Comparison of ENCODE assay signal across 8 cellular contexts in genomic region chr1:54885237-54885679, GRCh38. TPM values are rescaled to one million over a fixed set of nuclear protein-coding genes. Genes with fewer than 3 reads are reported as not detected.
DNase-seq lines count a peak whose midpoint lies in the region; ATAC-seq and TF ChIP-seq lines count a peak whose summit lies in the region.

No MANE protein-coding gene starts in this region.

- peak overlapping the region; percentile 62; the same call in 1 of the 2 replicates for H3K4me2 ChIP-seq in MM.1S (ENCODE audit: low read depth, low read length)

- H3K27me3 Mint-ChIP-seq in CD4-positive, alpha-beta memory T cell, result peaks cover 4 to 9% of the 10 kb centered on the region in 2 donors
- no peaks in the 10 kb centered on the region for H3K27me3 Mint-ChIP-seq in chondrocyte (ENCODE audit: low read depth)

- ATAC-seq in HG03442 (IDR thresholded peaks at IDR 0.05; ENCODE audit: unreplicated experiment), result no peak

- H3K4me1 ChIP-seq in CD4-positive, alpha-beta memory T cell (ENCODE audit: insufficient read depth, low read length), result peaks cover 22% of the 10 kb centered on the region
- H3K4me1 ChIP-seq in MM.1S (ENCODE audit: low read length) (peaks cover 7% of the 10 kb centered on the region; the same call in 1 of the 2 replicates), mucosa of stomach (ENCODE audit: control insufficient read depth, insufficient read depth, low read length) (peaks cover 48% of the 10 kb centered on the region)

- H3K4me3 ChIP-seq in CD4-positive, alpha-beta memory T cell (ENCODE audit: low read length in 2 of 2), result no peak overlapping the region
- no peak overlapping the region for H3K4me3 ChIP-seq in MM.1S (ENCODE audit: low read length)
- no peak overlapping the region for H3K4me3 ChIP-seq in mucosa of stomach (ENCODE audit: low read length)

- H4K20me1 ChIP-seq in MM.1S (ENCODE audit: insufficient read depth, low read length), result no peaks in the 10 kb centered on the region

- H3K4me1 Mint-ChIP-seq in CD4-positive, alpha-beta memory T cell, result peaks cover 14 to 33% (median 23%) of the 10 kb centered on the region in 4 donors
- peaks cover 54% of the 10 kb centered on the region for H3K4me1 Mint-ChIP-seq in chondrocyte (ENCODE audit: low read depth)

- CTCF ChIA-PET in CD4-positive, alpha-beta memory T cell (lab: Charles Lee; ENCODE audit: partially characterized antibody), result no interaction called here

- no peaks in the 10 kb centered on the region for H3K27me3 ChIP-seq in CD4-positive, alpha-beta memory T cell (ENCODE audit: insufficient read depth, low read length)
- H3K27me3 ChIP-seq in MM.1S (replicated peaks; ENCODE audit: insufficient read depth, low read length) (no peaks in the 10 kb centered on the region), mucosa of stomach (ENCODE audit: control insufficient read depth, insufficient read depth, low read length) (peaks cover 6% of the 10 kb centered on the region)

- no peak for TF ChIP-seq CTCF in MM.1S (IDR thresholded peaks at IDR 0.05; ENCODE audit: low read length)
- TF ChIP-seq CTCF in chondrocyte (IDR thresholded peaks at IDR 0.05), result no peak

- H3F3A ChIP-seq in MM.1S (ENCODE audit: insufficient read depth, low read length), result no peaks in the 10 kb centered on the region

- H3K9ac ChIP-seq in MM.1S (ENCODE audit: low read length) (no peak overlapping the region), mucosa of stomach (ENCODE audit: low read length) (peak overlapping the region; percentile 30)

- no peaks in the 10 kb centered on the region for H3K9me2 ChIP-seq in MM.1S (replicated peaks; ENCODE audit: insufficient read depth, low read length)

- no peak overlapping the region for H3K27ac ChIP-seq in CD4-positive, alpha-beta memory T cell (ENCODE audit: low read depth, low read length)
- no peak overlapping the region for H3K27ac ChIP-seq in MM.1S (ENCODE audit: low read length)

- no peaks in the 10 kb centered on the region for H3K9me3 ChIP-seq in CD4-positive, alpha-beta memory T cell (ENCODE audit: control insufficient read depth in 1 of 2, low read length in 2 of 2)
- H3K9me3 ChIP-seq in MM.1S (replicated peaks; ENCODE audit: insufficient read depth, low read length) (no peaks in the 10 kb centered on the region), mucosa of stomach (ENCODE audit: control insufficient read depth, low read length) (no peaks in the 10 kb centered on the region)

- H3K36me3 ChIP-seq in CD4-positive, alpha-beta memory T cell (ENCODE audit: insufficient read depth, low read length), result no peaks in the 10 kb centered on the region
- H3K36me3 ChIP-seq in MM.1S (replicated peaks; ENCODE audit: insufficient read depth, low read length) (no peaks in the 10 kb centered on the region), mucosa of stomach (ENCODE audit: control insufficient read depth, insufficient read depth, low read length) (peaks cover 4% of the 10 kb centered on the region)

- POLR2A ChIA-PET in CD4-positive, alpha-beta memory T cell (lab: Charles Lee; ENCODE audit: partially characterized antibody), result interaction anchor here (1.2 kb wide), 1 partner anchor 12 kb away, joined by 3 read pairs; no protein-coding TSS in a partner anchor

- peaks cover 38% of the 10 kb centered on the region for H3K79me2 ChIP-seq in MM.1S (ENCODE audit: low read length)

- H2AFZ ChIP-seq in MM.1S (ENCODE audit: low read length), result no peak overlapping the region

- DNase-seq in CD4-positive, alpha-beta memory T cell, result no peak
- DNase-seq in MM.1S (no peak), chondrocyte (ENCODE audit: low spot score) (no peak), GM03348 (ENCODE audit: low spot score) (no peak), NCI-H748 (lab: John Stamatoyannopoulos, UW; ENCODE audit: unreplicated experiment) (no peak), NCI-H2029 (lab: John Stamatoyannopoulos, UW) (no peak)

- intact Hi-C loops in CD4-positive, alpha-beta memory T cell (cut with micrococcal nuclease), result no loop called here

- H3K4me3 Mint-ChIP-seq in CD4-positive, alpha-beta memory T cell, result peak overlapping the region; percentile 39 to 96 (median 94)
- peak overlapping the region; percentile 95 for H3K4me3 Mint-ChIP-seq in chondrocyte (ENCODE audit: unreplicated experiment)

- H3K27ac Mint-ChIP-seq in CD4-positive, alpha-beta memory T cell, result peak overlapping the region in 2 of 7 donors; percentile 7 to 70
- peak overlapping the region; percentile 2 for H3K27ac Mint-ChIP-seq in chondrocyte (ENCODE audit: unreplicated experiment)

- peaks cover 0 to 7% of the 10 kb centered on the region in 2 donors for H3K36me3 Mint-ChIP-seq in CD4-positive, alpha-beta memory T cell
- H3K36me3 Mint-ChIP-seq in chondrocyte (ENCODE audit: low read depth), result peaks cover 13% of the 10 kb centered on the region

- peaks cover 0 to 2% (median 0%) of the 10 kb centered on the region in 8 donors for H3K9me3 Mint-ChIP-seq in CD4-positive, alpha-beta memory T cell
- H3K9me3 Mint-ChIP-seq in chondrocyte (ENCODE audit: low read depth), result no peaks in the 10 kb centered on the region

RNA-seq across cellular contexts. Expression of gene DHCR24, which starts 1.7 kb away (rescaled TPM):
- 1 to 10 TPM; 7.1 to 7.6 TPM for total RNA-seq in CD4-positive, alpha-beta memory T cell
- polyA plus RNA-seq in CD4-positive, alpha-beta memory T cell, result 1 to 10 TPM; 5.9 to 9.9 TPM
- total RNA-seq in chondrocyte, result 120 to 129 TPM (median 124 TPM) in 3 replicates

Comparison
In these comparisons a context has a peak if more than half of its experiments do, and no peak if none do; other contexts are left out.
1. RNA of gene DHCR24, which starts 1.7 kb away (total RNA-seq): 120 to 129 TPM in chondrocyte; 7.1 to 7.6 TPM in CD4-positive, alpha-beta memory T cell; every median in the first group is over 10 times any median in the second.